Comparison of ENCODE assay signal across 13 cellular contexts in genomic region chr3:157127268-157127667, GRCh38. TPM values are rescaled to one million over a fixed set of nuclear protein-coding genes. Genes with fewer than 3 reads are reported as not detected.
DNase-seq lines count a peak whose midpoint lies in the region; ATAC-seq, FAIRE-seq and TF ChIP-seq lines count a peak whose summit lies in the region.
"Had no signal": no experiment of that assay in that cellular context is flagged by ENCODE, and none has a peak within 500 bp of the region (broad histone marks: within the 10 kb centered on the region; RNA-seq: fewer than 3 reads in every experiment).

No MANE protein-coding gene starts in this region.

- H3K4me3 Mint-ChIP-seq in astrocyte (ENCODE audit: unreplicated experiment): no peak overlapping the region
- H3K4me3 Mint-ChIP-seq in natural killer cell treated with Interleukin-12 subunit alpha and Interleukin-12 subunit beta and Interleukin-15 and Interleukin-18, amount 100 ng/mL, for 72 hours: no peak overlapping the region

- H3K9ac ChIP-seq in liver (ENCODE audit: low read depth in 1 of 2, low read length in 2 of 2): no peak overlapping the region
- no peak overlapping the region for H3K9ac ChIP-seq in HepG2 (ENCODE audit: insufficient read depth, low read depth, low read length)
- H3K9ac ChIP-seq in astrocyte (ENCODE audit: low read length): peak overlapping the region; percentile 87

- H3K36me3 Mint-ChIP-seq in astrocyte (ENCODE audit: low read depth, unreplicated experiment): no peaks in the 10 kb centered on the region
- H3K36me3 Mint-ChIP-seq in natural killer cell treated with Interleukin-12 subunit alpha and Interleukin-12 subunit beta and Interleukin-15 and Interleukin-18, amount 100 ng/mL, for 72 hours: no peaks in the 10 kb centered on the region

- H3K9me3 Mint-ChIP-seq in astrocyte (ENCODE audit: unreplicated experiment): no peaks in the 10 kb centered on the region
- H3K9me3 Mint-ChIP-seq in natural killer cell treated with Interleukin-12 subunit alpha and Interleukin-12 subunit beta and Interleukin-15 and Interleukin-18, amount 100 ng/mL, for 72 hours: no peaks in the 10 kb centered on the region

- no TSS peak for BruUV-seq in HepG2 (replicated peaks; lab: Mats Ljungman, UMichigan)

- H3K27ac ChIP-seq in liver (ENCODE audit: low read depth in 1 of 2, low read length in 2 of 2): peak overlapping the region; percentile 42 to 74
- no peak overlapping the region for H3K27ac ChIP-seq in HepG2 (ENCODE audit: extremely low read length, insufficient read depth, low read length)
- H3K27ac ChIP-seq in astrocyte (ENCODE audit: low read depth, low read length): peak overlapping the region; percentile 97

- TF ChIP-seq EP300 in HepG2 (IDR thresholded peaks at IDR 0.05; ENCODE audit: low read depth in 2 of 2, low read length in 2 of 2): no peak
- TF ChIP-seq EP300 in HepG2 (CRISPR knock-in tag; IDR thresholded peaks at IDR 0.05; ENCODE audit: borderline replicate concordance): no peak

- CTCF ChIA-PET in HepG2 (lab: Yijun Ruan, JAX; ENCODE audit: low intra/inter-chr PET ratio, low total read pairs): no interaction called here

- H3K36me3 ChIP-seq in liver (ENCODE audit: control insufficient read depth in 4 of 4, insufficient read depth in 3 of 4, low read depth in 1 of 4, low read length in 3 of 4) (no peaks in the 10 kb centered on the region), HepG2 (replicated peaks in 1 of 2; ENCODE audit: control insufficient read depth in 1 of 2, insufficient read depth in 2 of 2, low read length in 2 of 2) (no peaks in the 10 kb centered on the region), astrocyte (ENCODE audit: insufficient read depth, low read length) (no peaks in the 10 kb centered on the region)
- H3K36me3 ChIP-seq: ascending aorta had no signal

- ATAC-seq in HepG2 (no peak), GM19395 (IDR thresholded peaks at IDR 0.05; ENCODE audit: unreplicated experiment) (no peak), HG03571 (IDR thresholded peaks at IDR 0.05; ENCODE audit: unreplicated experiment) (no peak)
- ATAC-seq in natural killer cell treated with Interleukin-12 subunit alpha and Interleukin-12 subunit beta and Interleukin-15 and Interleukin-18, amount 100 ng/mL, for 72 hours: no peak

- H3K27me3 ChIP-seq in liver (ENCODE audit: control insufficient read depth in 4 of 4, insufficient read depth in 4 of 4, low read length in 3 of 4): no peaks in the 10 kb centered on the region
- no peaks in the 10 kb centered on the region for H3K27me3 ChIP-seq in HepG2 (ENCODE audit: control insufficient read depth in 1 of 2, insufficient read depth in 2 of 2, low read length in 2 of 2)
- no peaks in the 10 kb centered on the region for H3K27me3 ChIP-seq in astrocyte (ENCODE audit: insufficient read depth, low read length)
- H3K27me3 ChIP-seq: ascending aorta had no signal

- H3K79me2 ChIP-seq in HepG2 (ENCODE audit: insufficient read depth, low read length) (no peaks in the 10 kb centered on the region), astrocyte (ENCODE audit: insufficient read depth, low read length) (no peaks in the 10 kb centered on the region)

- POLR2A ChIA-PET in HepG2 (lab: Yijun Ruan, JAX): interaction anchor here (1.3 to 8.1 kb wide), 9 partner anchors 6 to 50 kb away, joined by 4 to 204 read pairs (median 15); partner anchors contain the start of gene CCNL1

- DNase-seq in HepG2 (ENCODE audit: low spot score): no peak
- peak; percentile 54 for DNase-seq in astrocyte (ENCODE audit: low read depth)
- no peak for DNase-seq in natural killer cell treated with Interleukin-12 subunit alpha and Interleukin-12 subunit beta and Interleukin-15 and Interleukin-18, amount 100 ng/mL, for 72 hours (ENCODE audit: low spot score)
- DNase-seq in kidney glomerular epithelial cell (lab: John Stamatoyannopoulos, UW): no peak
- no peak for DNase-seq in HuH-7 (ENCODE audit: low spot score)
- DNase-seq: activated CD8-positive, alpha-beta memory T cell treated with anti-CD3 and anti-CD28 coated beads, Interleukin-2, amount 50 U/mL, for 4 hours; effector CD8-positive, alpha-beta T cell; MM.1S; nucleus accumbens had no signal

- intact Hi-C loops in HepG2 (cut with micrococcal nuclease; ENCODE audit: unreplicated experiment): no loop called here

- no peak overlapping the region for H3K4me3 ChIP-seq in liver (ENCODE audit: low read depth in 1 of 3, low read length in 3 of 3)
- no peak overlapping the region for H3K4me3 ChIP-seq in HepG2 (replicated peaks in 1 of 3; ENCODE audit: insufficient read depth in 1 of 3, low read depth in 2 of 3, low read length in 3 of 3)
- no peak overlapping the region for H3K4me3 ChIP-seq in astrocyte (ENCODE audit: insufficient read depth, low read depth, low read length)
- H3K4me3 ChIP-seq: ascending aorta had no signal

- peak overlapping the region; percentile 92 for H3K27ac Mint-ChIP-seq in astrocyte (ENCODE audit: unreplicated experiment)
- H3K27ac Mint-ChIP-seq in natural killer cell treated with Interleukin-12 subunit alpha and Interleukin-12 subunit beta and Interleukin-15 and Interleukin-18, amount 100 ng/mL, for 72 hours: peak overlapping the region; percentile 79 to 90

- FAIRE-seq in HepG2 (lab: Jason Lieb, UNC) (no peak), astrocyte (lab: Jason Lieb, UNC) (no peak)

- no peak overlapping the region for H2AFZ ChIP-seq in HepG2 (ENCODE audit: low read length)
- no peak overlapping the region for H2AFZ ChIP-seq in astrocyte (ENCODE audit: low read depth, low read length)

- H3K27me3 Mint-ChIP-seq in astrocyte (ENCODE audit: low read depth, unreplicated experiment): no peaks in the 10 kb centered on the region
- no peaks in the 10 kb centered on the region for H3K27me3 Mint-ChIP-seq in natural killer cell treated with Interleukin-12 subunit alpha and Interleukin-12 subunit beta and Interleukin-15 and Interleukin-18, amount 100 ng/mL, for 72 hours

- TF ChIP-seq RAD21 in liver (IDR thresholded peaks at IDR 0.05): no peak
- TF ChIP-seq RAD21 in HepG2 (CRISPR knock-in tag; IDR thresholded peaks at IDR 0.05): no peak

- H4K20me1 ChIP-seq in HepG2 (ENCODE audit: insufficient read depth, low read length) (no peaks in the 10 kb centered on the region), astrocyte (ENCODE audit: insufficient read depth, low read length) (no peaks in the 10 kb centered on the region)

- 89% methylated on average over 5 of the region's 5 CpGs for WGBS in liver
- 88% methylated on average over 5 of the region's 5 CpGs for WGBS in HepG2 (ENCODE audit: low lambda C conversion rate)

- TF ChIP-seq CTCF in liver (IDR thresholded peaks at IDR 0.05; ENCODE audit: low read depth, low read length, missing input control) (no peak), HepG2 (CRISPR knock-in tag; IDR thresholded peaks at IDR 0.05) (no peak), astrocyte (IDR thresholded peaks at IDR 0.05; ENCODE audit: insufficient read depth, low read depth, low read length) (no peak)

- H3K9me3 ChIP-seq in liver (ENCODE audit: control insufficient read depth in 4 of 4, low read length in 3 of 4) (no peaks in the 10 kb centered on the region), HepG2 (ENCODE audit: low read length) (no peaks in the 10 kb centered on the region), astrocyte (ENCODE audit: insufficient read depth, low read depth, low read length) (no peaks in the 10 kb centered on the region)
- H3K9me3 ChIP-seq: ascending aorta had no signal

- H3K4me2 ChIP-seq in HepG2 (ENCODE audit: low read depth, low read length): no peak overlapping the region
- no peak overlapping the region for H3K4me2 ChIP-seq in astrocyte (ENCODE audit: low read length)

- H3K4me1 ChIP-seq in liver (ENCODE audit: control insufficient read depth in 4 of 4, insufficient read depth in 4 of 4, low read length in 3 of 4) (peaks cover 13 to 31% (median 23%) of the 10 kb centered on the region in 4 donors), HepG2 (ENCODE audit: insufficient read depth, low read length) (peaks cover 95% of the 10 kb centered on the region), astrocyte (ENCODE audit: insufficient read depth, low read length) (peaks cover 67% of the 10 kb centered on the region)

- peaks cover 80% of the 10 kb centered on the region for H3K4me1 Mint-ChIP-seq in astrocyte (ENCODE audit: low read depth, unreplicated experiment)
- H3K4me1 Mint-ChIP-seq in natural killer cell treated with Interleukin-12 subunit alpha and Interleukin-12 subunit beta and Interleukin-15 and Interleukin-18, amount 100 ng/mL, for 72 hours (ENCODE audit: low read depth in 2 of 2): peaks cover 43 to 58% of the 10 kb centered on the region in 2 donors

- TF ChIP-seq POLR2A in HepG2 (IDR thresholded peaks at IDR 0.05; ENCODE audit: insufficient read depth in 1 of 2, low read depth in 2 of 2, low read length in 2 of 2): no peak

- in situ Hi-C loops in HepG2 (cut with HindIII; ENCODE audit: extremely low pct_ligation_motif_present, low pct_unique_long_range_greater_than_20kb): loop anchor here (5.0 kb wide), 1 partner anchor 35 kb away; no protein-coding TSS in a partner anchor

RNA-seq across cellular contexts. Expression of gene CCNL1, which starts 32.7 kb away (rescaled TPM):
- total RNA-seq in liver: 100 to 1,000 TPM in 1 of 2 donors, 10 to 100 TPM in 1; 83.7 to 163 TPM
- polyA plus RNA-seq in liver: 100 to 1,000 TPM in 1 of 2 donors, 10 to 100 TPM in 1; 22.7 to 106 TPM
- total RNA-seq in HepG2 (2016; rRNA removed; fragmentation: Illumina TruSeq; extraction: Trizol): 23.5 and 151 TPM in 2 replicates
- total RNA-seq in HepG2 (2016; cell fraction: cytosol; rRNA removed; fragmentation: Illumina TruSeq; extraction: Trizol; ENCODE audit: low read depth): 18.9 and 19.9 TPM in 2 replicates
- 22.0 and 151 TPM in 2 replicates for total RNA-seq in HepG2 (2016; cell fraction: insoluble cytoplasmic fraction; rRNA removed; fragmentation: Illumina TruSeq; extraction: Trizol)
- 19.5 and 22.9 TPM in 2 replicates for total RNA-seq in HepG2 (2016; cell fraction: membrane; rRNA removed; fragmentation: Illumina TruSeq; extraction: Trizol)
- 552 TPM in 2 replicates for total RNA-seq in HepG2 (2016; cell fraction: nucleus; rRNA removed; fragmentation: Illumina TruSeq; extraction: Trizol)
- 303 and 309 TPM in 2 replicates for polyA plus RNA-seq in HepG2 (2011; rRNA removed)
- polyA plus RNA-seq in HepG2 (2011; cell fraction: cytosol; rRNA removed): 35.9 and 39.3 TPM in 2 replicates
- polyA plus RNA-seq in HepG2 (2011; cell fraction: nucleus; rRNA removed): 1,033 and 1,155 TPM in 2 replicates
- polyA plus RNA-seq in HepG2 (2012): 118 and 121 TPM in 2 replicates
- polyA plus RNA-seq in HepG2 (2016; cell fraction: cytosol; fragmentation: Illumina TruSeq; extraction: Trizol; ENCODE audit: low read depth): 4.9 and 6.1 TPM in 2 replicates
- polyA plus RNA-seq in HepG2 (2016; cell fraction: insoluble cytoplasmic fraction; fragmentation: Illumina TruSeq; extraction: Trizol; ENCODE audit: low read depth): 26.1 and 28.4 TPM in 2 replicates
- 6.6 and 9.0 TPM in 2 replicates for polyA plus RNA-seq in HepG2 (2016; cell fraction: membrane; fragmentation: Illumina TruSeq; extraction: Trizol; ENCODE audit: low read depth)
- 607 and 612 TPM in 2 replicates for polyA plus RNA-seq in HepG2 (2016; cell fraction: nucleus; fragmentation: Illumina TruSeq; extraction: Trizol; ENCODE audit: insufficient read depth, low read depth)
- 138 and 193 TPM in 2 replicates for polyA minus RNA-seq in HepG2 (2011; rRNA and poly(A)+ RNA removed; ENCODE audit: low replicate concordance)
- 30.6 and 49.5 TPM in 2 replicates for polyA minus RNA-seq in HepG2 (2011; cell fraction: cytosol; rRNA and poly(A)+ RNA removed)
- polyA minus RNA-seq in HepG2 (2011; cell fraction: nucleus; rRNA and poly(A)+ RNA removed): 1,410 and 1,557 TPM in 2 replicates
- 63.2 and 66.8 TPM in 2 replicates for total RNA-seq in astrocyte
- total RNA-seq in natural killer cell treated with Interleukin-12 subunit alpha and Interleukin-12 subunit beta and Interleukin-15 and Interleukin-18, amount 100 ng/mL, for 72 hours: 100 to 1,000 TPM; 303 to 324 TPM
